Comparison of ENCODE assay signal across 8 cellular contexts in the genomic region with DNA sequence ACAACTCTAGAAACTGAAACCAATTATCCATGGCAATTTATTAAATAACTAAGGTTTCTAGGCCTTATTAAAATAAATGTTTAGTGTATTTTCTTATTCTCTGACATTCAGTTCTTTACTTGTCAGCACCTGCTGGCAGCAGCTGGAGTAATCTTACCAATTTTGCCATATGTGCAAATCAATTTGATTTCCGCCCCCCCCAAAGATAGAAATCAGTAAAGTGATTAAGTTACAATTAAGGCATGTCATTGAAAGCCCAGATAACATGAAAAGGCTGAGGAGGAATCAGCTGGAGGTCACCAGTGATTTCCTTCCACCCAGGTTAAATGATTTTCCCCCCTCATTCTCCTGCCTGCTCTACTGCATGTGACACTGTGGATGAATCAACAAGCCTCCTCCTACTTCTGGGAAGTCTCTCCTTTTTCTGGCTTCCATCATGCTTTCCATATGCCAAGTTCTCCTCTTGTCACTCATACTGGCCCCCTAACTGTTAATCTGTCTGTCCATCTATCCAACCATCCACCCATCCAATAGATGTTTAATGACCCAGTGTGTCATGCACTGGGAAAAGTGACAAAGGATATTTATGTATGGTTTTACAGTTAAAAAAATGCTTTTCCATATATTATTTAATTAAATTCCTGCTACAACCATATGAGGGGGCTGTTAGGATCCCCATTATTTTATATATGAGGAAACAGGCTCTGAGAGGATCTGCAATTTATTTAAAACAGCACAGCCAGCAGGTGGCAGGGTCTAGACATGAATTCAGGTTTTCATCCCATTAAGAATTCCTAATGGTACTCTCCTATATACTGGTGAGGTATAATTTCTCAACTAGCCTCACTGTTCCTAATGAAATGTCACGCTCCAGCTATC.
DNase-seq lines count a peak whose midpoint lies in the region; ATAC-seq, FAIRE-seq and TF ChIP-seq lines count a peak whose summit lies in the region.

No MANE protein-coding gene starts in this region.

- peak; percentile 10 to 21 for ATAC-seq in stimulated activated naive B cell treated with anti-CD40 and anti-IgM and Interleukin-4, amounts not matched to agents 10 μg/mL and 1 μg/mL and 100 μg/mL, for 72 hours (replicated peaks)
- no peak for ATAC-seq in HG02642 (IDR thresholded peaks at IDR 0.05; ENCODE audit: poor library complexity, unreplicated experiment)
- ATAC-seq in HG02973 (IDR thresholded peaks at IDR 0.05; ENCODE audit: unreplicated experiment): no peak

- no peak overlapping the region for H3K4me2 ChIP-seq in astrocyte (ENCODE audit: low read length)

- no peak overlapping the region for H3K4me3 ChIP-seq in astrocyte (ENCODE audit: insufficient read depth, low read depth, low read length)

- peak overlapping the region; percentile 67 for H3K27ac Mint-ChIP-seq in astrocyte (ENCODE audit: unreplicated experiment)
- H3K27ac Mint-ChIP-seq in stimulated activated naive B cell treated with anti-CD40 and anti-IgM and Interleukin-4, amounts not matched to agents 10 μg/mL and 1 μg/mL and 100 μg/mL, for 72 hours: no peak overlapping the region

- no peaks in the 10 kb centered on the region for H3K79me2 ChIP-seq in astrocyte (ENCODE audit: insufficient read depth, low read length)

- no peak overlapping the region for H3K9ac ChIP-seq in astrocyte (ENCODE audit: low read length)

- no peak overlapping the region for H3K27ac ChIP-seq in astrocyte (ENCODE audit: low read depth, low read length)

- no peak for FAIRE-seq in astrocyte (lab: Jason Lieb, UNC)

- no peaks in the 10 kb centered on the region for H3K36me3 ChIP-seq in astrocyte (ENCODE audit: insufficient read depth, low read length)

- peaks cover 3% of the 10 kb centered on the region for H3K36me3 Mint-ChIP-seq in astrocyte (ENCODE audit: low read depth, unreplicated experiment)
- no peaks in the 10 kb centered on the region for H3K36me3 Mint-ChIP-seq in stimulated activated naive B cell treated with anti-CD40 and anti-IgM and Interleukin-4, amounts not matched to agents 10 μg/mL and 1 μg/mL and 100 μg/mL, for 72 hours

- no peaks in the 10 kb centered on the region for H3K27me3 ChIP-seq in astrocyte (ENCODE audit: insufficient read depth, low read length)

- no peaks in the 10 kb centered on the region for H3K9me3 Mint-ChIP-seq in astrocyte (ENCODE audit: unreplicated experiment)
- H3K9me3 Mint-ChIP-seq in stimulated activated naive B cell treated with anti-CD40 and anti-IgM and Interleukin-4, amounts not matched to agents 10 μg/mL and 1 μg/mL and 100 μg/mL, for 72 hours: no peaks in the 10 kb centered on the region

- TF ChIP-seq CTCF in GM12873 (IDR thresholded peaks at IDR 0.05; ENCODE audit: insufficient read depth, low read depth, low read length, missing control alignments): peak; percentile 42
- TF ChIP-seq CTCF in astrocyte (IDR thresholded peaks at IDR 0.05; ENCODE audit: insufficient read depth, low read depth, low read length): peak; percentile 67

- no peaks in the 10 kb centered on the region for H3K27me3 Mint-ChIP-seq in astrocyte (ENCODE audit: low read depth, unreplicated experiment)
- H3K27me3 Mint-ChIP-seq in stimulated activated naive B cell treated with anti-CD40 and anti-IgM and Interleukin-4, amounts not matched to agents 10 μg/mL and 1 μg/mL and 100 μg/mL, for 72 hours: no peaks in the 10 kb centered on the region

- no peak overlapping the region for H2AFZ ChIP-seq in astrocyte (ENCODE audit: low read depth, low read length)

- peaks cover 4% of the 10 kb centered on the region for H3K4me1 ChIP-seq in astrocyte (ENCODE audit: insufficient read depth, low read length)

- no peak overlapping the region for H3K4me3 Mint-ChIP-seq in astrocyte (ENCODE audit: unreplicated experiment)
- H3K4me3 Mint-ChIP-seq in stimulated activated naive B cell treated with anti-CD40 and anti-IgM and Interleukin-4, amounts not matched to agents 10 μg/mL and 1 μg/mL and 100 μg/mL, for 72 hours: no peak overlapping the region

- H3K9me3 ChIP-seq in astrocyte (ENCODE audit: insufficient read depth, low read depth, low read length): no peaks in the 10 kb centered on the region

- DNase-seq in AG08396 (ENCODE audit: low spot score) (peak; percentile 23), NCI-H345 (lab: John Stamatoyannopoulos, UW) (peak; percentile 39), astrocyte (ENCODE audit: low read depth) (peak; percentile 32), hippocampal formation (lab: John Stamatoyannopoulos, UW) (peak; percentile 11 to 54)
- no peak for DNase-seq in stimulated activated naive B cell treated with anti-CD40 and anti-IgM and Interleukin-4, amounts not matched to agents 10 μg/mL and 1 μg/mL and 100 μg/mL, for 72 hours

- H3K4me1 Mint-ChIP-seq in astrocyte (ENCODE audit: low read depth, unreplicated experiment): peaks cover 15% of the 10 kb centered on the region
- peaks cover 7 to 16% of the 10 kb centered on the region in 2 donors for H3K4me1 Mint-ChIP-seq in stimulated activated naive B cell treated with anti-CD40 and anti-IgM and Interleukin-4, amounts not matched to agents 10 μg/mL and 1 μg/mL and 100 μg/mL, for 72 hours

- H4K20me1 ChIP-seq in astrocyte (ENCODE audit: insufficient read depth, low read length): peaks cover 26% of the 10 kb centered on the region

Comparison
In these comparisons a context has a peak if more than half of its experiments do, and no peak if none do; other contexts are left out.
1. ATAC-seq: peak in stimulated activated naive B cell treated with anti-CD40 and anti-IgM and Interleukin-4, amounts not matched to agents 10 μg/mL and 1 μg/mL and 100 μg/mL, for 72 hours (2 of 2); none in HG02642 (single experiment) and HG02973 (single experiment).